ENCODE assay signal across 1 cellular context in genomic region chr13:23579886-23580706, GRCh38.
A peak's percentile ranks its signal among the peaks of the same experiment; 100 is the strongest.
TF ChIP-seq lines count a peak whose summit lies in the region.

No MANE protein-coding gene starts in this region.

TF ChIP-seq in HepG2, 621 proteins besides CTCF, POLR2A, EP300 and RAD21 (continued from another document):
- no peak for TF ChIP-seq ZNF281 (CRISPR knock-in tag; IDR thresholded peaks at IDR 0.05; ENCODE audit: borderline replicate concordance)
- peak; percentile 19; the same call in 1 of the 2 replicates for TF ChIP-seq ZNF414 (CRISPR knock-in tag; IDR thresholded peaks at IDR 0.05)
- no peak for TF ChIP-seq HOXD1 (CRISPR knock-in tag; IDR thresholded peaks at IDR 0.05)
- 0 out of 2 replicates have a peak, but pooled peaks have one; percentile 10 for TF ChIP-seq SOX5 (CRISPR knock-in tag; IDR thresholded peaks at IDR 0.05; ENCODE audit: borderline replicate concordance)
- no peak for TF ChIP-seq JUN (CRISPR knock-in tag; IDR thresholded peaks at IDR 0.05)
- TF ChIP-seq AGO1 (IDR thresholded peaks at IDR 0.05; ENCODE audit: low read depth, low read length, poor library complexity, severe bottlenecking) = peak; percentile 70
- no peak for TF ChIP-seq RFX5 (IDR thresholded peaks at IDR 0.05; ENCODE audit: low read depth, low read length)
- no peak for TF ChIP-seq ZNF20 (CRISPR knock-in tag; IDR thresholded peaks at IDR 0.05)
- 0 out of 2 replicates have a peak, but pooled peaks have one; percentile 18 for TF ChIP-seq CSRNP1 (CRISPR knock-in tag; IDR thresholded peaks at IDR 0.05)
